In genomic region chrX:16946361-16946964, GRCh38 we compare ENCODE assay signal across 8 cellular contexts. TPM values are rescaled to one million over a fixed set of nuclear protein-coding genes. Genes with fewer than 3 reads are reported as not detected.
DNase-seq lines count a peak whose midpoint lies in the region; ATAC-seq and TF ChIP-seq lines count a peak whose summit lies in the region.

Gene REPS2 (plus strand): TSS chrX:16946658. CDS start chrX:16946862, 204 bp downstream.

- H3K27ac Mint-ChIP-seq in activated CD4-positive, alpha-beta T cell treated with anti-CD3 and anti-CD28 coated beads, Interleukin-2, amount 10 ng/mL, durations not matched to agents 7 days and 5 days: peak within 1 kb of the TSS; percentile 11

- POLR2A ChIA-PET in activated CD4-positive, alpha-beta T cell treated with anti-CD3 and anti-CD28 coated beads, Interleukin-2, amount 10 ng/mL, durations not matched to agents 7 days and 5 days (lab: Charles Lee): no interaction called here

- no peaks in the 10 kb centered on the region for H3K36me3 Mint-ChIP-seq in activated CD4-positive, alpha-beta T cell treated with anti-CD3 and anti-CD28 coated beads, Interleukin-2, amount 10 ng/mL, durations not matched to agents 7 days and 5 days (ENCODE audit: low read depth)

- peak within 1 kb of the TSS; percentile 31 to 49 for H3K27ac ChIP-seq in coronary artery

- peaks cover 3% of the 10 kb centered on the region for H3K4me1 Mint-ChIP-seq in activated CD4-positive, alpha-beta T cell treated with anti-CD3 and anti-CD28 coated beads, Interleukin-2, amount 10 ng/mL, durations not matched to agents 7 days and 5 days

- peak; percentile 84 for DNase-seq in AG08396 (ENCODE audit: low spot score)
- peak; percentile 68 for DNase-seq in NCI-H460 (ENCODE audit: extremely low read depth, low read depth)
- peak; percentile 73 for DNase-seq in activated CD4-positive, alpha-beta T cell treated with anti-CD3 and anti-CD28 coated beads, Interleukin-2, amount 10 ng/mL, durations not matched to agents 7 days and 5 days
- DNase-seq in coronary artery (ENCODE audit: low spot score): no peak
- DNase-seq in left lobe of liver (ENCODE audit: low spot score): peak; percentile 89
- peak; percentile 71 for DNase-seq in stimulated activated CD4-positive, alpha-beta T cell treated with anti-CD3 and anti-CD28 coated beads, Interleukin-1b, Interleukin-23, amount 100 ng/mL, for 48 hours

- H3K4me3 Mint-ChIP-seq in activated CD4-positive, alpha-beta T cell treated with anti-CD3 and anti-CD28 coated beads, Interleukin-2, amount 10 ng/mL, durations not matched to agents 7 days and 5 days: peak within 1 kb of the TSS; percentile 64

- peaks cover 23% of the 10 kb centered on the region for H3K27me3 Mint-ChIP-seq in activated CD4-positive, alpha-beta T cell treated with anti-CD3 and anti-CD28 coated beads, Interleukin-2, amount 10 ng/mL, durations not matched to agents 7 days and 5 days

- TF ChIP-seq CTCF in coronary artery (IDR thresholded peaks at IDR 0.05): no peak

- H3K9me3 Mint-ChIP-seq in activated CD4-positive, alpha-beta T cell treated with anti-CD3 and anti-CD28 coated beads, Interleukin-2, amount 10 ng/mL, durations not matched to agents 7 days and 5 days: no peaks in the 10 kb centered on the region

- ATAC-seq in GM19025 (IDR thresholded peaks at IDR 0.05; ENCODE audit: low read depth, unreplicated experiment) (peak; percentile 95), HG03175 (IDR thresholded peaks at IDR 0.05; ENCODE audit: unreplicated experiment) (peak; percentile 96), left lobe of liver (peak; percentile 96)

- CTCF ChIA-PET in activated CD4-positive, alpha-beta T cell treated with anti-CD3 and anti-CD28 coated beads, Interleukin-2, amount 10 ng/mL, durations not matched to agents 7 days and 5 days (lab: Charles Lee): no interaction called here

- peak within 1 kb of the TSS; percentile 75 for H3K4me3 ChIP-seq in coronary artery

RNA-seq across cellular contexts. Expression of gene REPS2, which starts in this region (rescaled TPM):
- total RNA-seq in NCI-H460 (2014; rRNA removed; shearing (Covaris generic)): 0.12 and 0.15 TPM in 2 replicates
- not detected in 2 replicates for polyA plus RNA-seq in NCI-H460 (2014; cell fraction: nucleus; rRNA removed)
- not detected for total RNA-seq in activated CD4-positive, alpha-beta T cell treated with anti-CD3 and anti-CD28 coated beads, Interleukin-2, amount 10 ng/mL, durations not matched to agents 7 days and 5 days
- total RNA-seq in left lobe of liver: 19.1 TPM

Comparison
In these comparisons a context has a peak if more than half of its experiments do, and no peak if none do; other contexts are left out.
1. RNA of gene REPS2 (total RNA-seq): 19.1 TPM in left lobe of liver (single experiment); 0.12 to 0.15 TPM in NCI-H460 and not detected in activated CD4-positive, alpha-beta T cell treated with anti-CD3 and anti-CD28 coated beads, Interleukin-2, amount 10 ng/mL, durations not matched to agents 7 days and 5 days; every median in the first group is over 10 times any median in the second.
2. Peak in DNase-seq in NCI-H460; RNA of the gene not detected or under 1 TPM.
3. Peak in DNase-seq in activated CD4-positive, alpha-beta T cell treated with anti-CD3 and anti-CD28 coated beads, Interleukin-2, amount 10 ng/mL, durations not matched to agents 7 days and 5 days; RNA of the gene not detected or under 1 TPM.
4. Peak in every context shown above with its lines, with median percentiles within 50 percentile points of each other: ATAC-seq.